8 cellular contexts compared by ENCODE assay signal in genomic region chr11:6618117-6619020, GRCh38. TPM values are rescaled to one million over a fixed set of nuclear protein-coding genes. Genes with fewer than 3 reads are reported as not detected.
DNase-seq lines count a peak whose midpoint lies in the region; ATAC-seq and TF ChIP-seq lines count a peak whose summit lies in the region.

No MANE protein-coding gene starts in this region.

- ATAC-seq in lung (ENCODE audit: insufficient read depth, low FRiP score) (no peak), GM21576 (IDR thresholded peaks at IDR 0.05; ENCODE audit: unreplicated experiment) (no peak)

- peaks cover 0 to 23% of the 10 kb centered on the region in 2 donors for H3K36me3 ChIP-seq in lung (ENCODE audit: control insufficient read depth in 2 of 2, insufficient read depth in 2 of 2, low read length in 2 of 2)

- DNase-seq in GM03348 (ENCODE audit: low spot score) = peak; percentile 80
- peak; percentile 90 for DNase-seq in KBM-7
- DNase-seq in activated CD4-positive, alpha-beta T cell treated with anti-CD3 and anti-CD28 coated beads for 1 hour = peak; percentile 56
- peak; percentile 91 to 96 for DNase-seq in dermis microvascular lymphatic vessel endothelial cell (ENCODE audit: low read depth in 2 of 2)
- no peak for DNase-seq in lung (ENCODE audit: low spot score)
- peak; percentile 45 to 65 for DNase-seq in stimulated activated CD8-positive, alpha-beta memory T cell treated with anti-CD3 and anti-CD28 coated beads, Interleukin-4, amount 100 ng/mL, for 4 hours (ENCODE audit: low read depth in 2 of 2, low spot score in 1 of 2)
- no peak for DNase-seq in NCI-H2029 treated with DMSO at 0.1 percent for 48 hours (lab: John Stamatoyannopoulos, UW)

- TF ChIP-seq CTCF in lung (IDR thresholded peaks at IDR 0.05; ENCODE audit: control extremely low read depth, extremely low read depth) = peak; percentile 4

- H3K27ac ChIP-seq in lung (ENCODE audit: low read depth in 1 of 2, low read length in 1 of 2) = peak overlapping the region; percentile 24 to 93

- 9% methylated on average over 15 of the region's 15 CpGs for WGBS in lung, 2 donors

- in situ Hi-C loops in KBM-7 (cut with MboI; ENCODE audit: low pct_unique_long_range_greater_than_20kb, low sequenced_read_pairs) = no loop called here

- H3K27me3 ChIP-seq in lung (ENCODE audit: control insufficient read depth, insufficient read depth) = no peaks in the 10 kb centered on the region

- H3K4me3 ChIP-seq in lung = peak overlapping the region; percentile 78

- H3K9me3 ChIP-seq in lung (ENCODE audit: control insufficient read depth in 2 of 2, insufficient read depth in 1 of 2, low read length in 1 of 2) = no peaks in the 10 kb centered on the region

- H3K4me1 ChIP-seq in lung (ENCODE audit: control insufficient read depth in 2 of 2, insufficient read depth in 2 of 2, low read length in 2 of 2) = peaks cover 7 to 12% of the 10 kb centered on the region in 2 donors

RNA-seq across cellular contexts. Expression of gene TPP1, which starts 0.9 kb away (rescaled TPM):
- 46.2 and 154 TPM in 2 replicates for total RNA-seq in dermis microvascular lymphatic vessel endothelial cell
- 100 to 1,000 TPM; 124 to 150 TPM for total RNA-seq in lung
- 100 to 1,000 TPM in 1 of 2 donors, 10 to 100 TPM in 1; 57.6 to 169 TPM for polyA plus RNA-seq in lung

RNA-seq across cellular contexts. Expression of gene TAF10, which starts 6.4 kb away (rescaled TPM):
- total RNA-seq in dermis microvascular lymphatic vessel endothelial cell (25.2 and 28.6 TPM in 2 replicates), lung (100 to 1,000 TPM in 1 of 2 donors, 10 to 100 TPM in 1; 23.9 to 149 TPM)
- 100 to 1,000 TPM; 108 to 126 TPM for polyA plus RNA-seq in lung

RNA-seq across cellular contexts. Expression of gene ILK, which starts 14.8 kb away (rescaled TPM):
- total RNA-seq in dermis microvascular lymphatic vessel endothelial cell (111 and 145 TPM in 2 replicates), lung (100 to 1,000 TPM; 134 to 147 TPM)
- 100 to 1,000 TPM in 1 of 2 donors, 10 to 100 TPM in 1; 91.1 to 138 TPM for polyA plus RNA-seq in lung

RNA-seq across cellular contexts. Expression of gene RRP8, which starts 15.0 kb away (rescaled TPM):
- total RNA-seq in dermis microvascular lymphatic vessel endothelial cell = 8.1 and 9.2 TPM in 2 replicates
- total RNA-seq in lung = 10 to 100 TPM; 15.0 to 19.1 TPM
- polyA plus RNA-seq in lung = 10 to 100 TPM; 16.2 to 17.4 TPM

RNA-seq across cellular contexts. Expression of gene DCHS1, which starts 37.2 kb away (rescaled TPM):
- total RNA-seq in dermis microvascular lymphatic vessel endothelial cell (21.4 and 54.1 TPM in 2 replicates), lung (10 to 100 TPM; 14.9 to 39.9 TPM)
- polyA plus RNA-seq in lung = 1 to 10 TPM; 6.0 to 8.2 TPM

Comparison
In these comparisons a context has a peak if more than half of its experiments do, and no peak if none do; other contexts are left out.
1. DNase-seq: peak in GM03348 (single experiment), KBM-7 (single experiment), activated CD4-positive, alpha-beta T cell treated with anti-CD3 and anti-CD28 coated beads for 1 hour (single experiment), dermis microvascular lymphatic vessel endothelial cell (2 of 2) and stimulated activated CD8-positive, alpha-beta memory T cell treated with anti-CD3 and anti-CD28 coated beads, Interleukin-4, amount 100 ng/mL, for 4 hours (2 of 2); none in lung (single experiment) and NCI-H2029 treated with DMSO at 0.1 percent for 48 hours (single experiment).